1 cellular context compared by ENCODE assay signal in the genomic region with DNA sequence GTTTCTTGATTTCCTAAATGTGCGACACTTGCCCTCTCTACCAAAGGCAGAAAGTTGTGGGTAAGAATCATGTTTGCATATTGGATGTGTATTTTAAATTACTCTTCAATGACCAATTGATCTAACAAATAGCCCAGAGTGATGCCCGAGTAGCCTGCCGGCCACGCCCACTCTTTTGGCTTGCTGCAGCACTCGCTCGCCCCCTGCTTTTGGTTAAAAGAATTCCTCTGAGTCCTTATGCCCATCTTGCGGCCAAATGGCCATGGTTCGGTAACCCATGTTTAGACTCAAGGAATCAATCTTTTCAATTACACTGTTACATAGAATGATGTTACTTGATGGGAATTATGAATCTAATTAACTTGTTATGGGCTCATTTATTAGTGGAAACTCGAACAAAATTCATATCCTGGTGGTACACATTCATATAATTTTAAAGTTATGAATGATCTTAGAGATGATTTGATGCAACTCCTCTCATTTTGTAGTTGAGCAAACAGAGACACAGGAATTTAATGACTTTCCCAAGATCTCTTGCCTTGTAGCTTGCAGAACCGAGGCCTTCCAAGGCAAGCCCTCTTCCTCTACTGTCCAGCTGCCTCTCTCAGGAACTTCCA.
TF ChIP-seq lines count a peak whose summit lies in the region.

No MANE protein-coding gene starts in this region.

TF ChIP-seq in endothelial cell of umbilical vein, 7 proteins besides CTCF, POLR2A, EP300 and RAD21:
- TF ChIP-seq EZH2 (IDR thresholded peaks at IDR 0.05; ENCODE audit: borderline replicate concordance, low read depth, low read length, severe bottlenecking) (no peak), JUN (IDR thresholded peaks at IDR 0.05; ENCODE audit: borderline replicate concordance, insufficient read depth, insufficient read length, low read depth) (no peak), FOS (IDR thresholded peaks at IDR 0.05; ENCODE audit: borderline replicate concordance, insufficient read depth, low read length) (no peak), POLR2AphosphoS5 (IDR thresholded peaks at IDR 0.05; ENCODE audit: insufficient read depth, low read depth, low read length) (no peak), GATA2 (IDR thresholded peaks at IDR 0.05; ENCODE audit: insufficient read depth, insufficient read length, low read depth, low read length) (no peak), MAX (IDR thresholded peaks at IDR 0.05; ENCODE audit: insufficient read depth, insufficient read length) (no peak), MYC (IDR thresholded peaks at IDR 0.05; ENCODE audit: low read depth, low read length) (no peak)
